Comparison of ENCODE assay signal across 19 cellular contexts in the genomic region with DNA sequence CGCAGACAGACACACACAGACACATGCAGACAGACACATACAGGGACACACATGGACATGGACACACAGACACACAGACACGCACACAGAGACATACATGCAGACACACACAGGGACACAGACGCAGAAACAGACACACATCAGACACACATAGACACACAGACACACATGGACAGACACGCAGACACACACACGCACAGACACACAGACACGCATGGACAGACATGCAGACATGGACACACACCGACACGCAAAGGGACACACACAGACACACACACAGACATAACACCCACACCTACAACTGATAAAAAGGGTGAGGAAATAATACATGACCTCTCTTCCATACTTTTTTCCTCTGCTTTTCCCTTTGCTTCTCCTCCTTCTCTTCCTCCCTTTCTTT. TPM values are rescaled to one million over a fixed set of nuclear protein-coding genes. Genes with fewer than 3 reads are reported as not detected.
"Had no signal": no experiment of that assay in that cellular context is flagged by ENCODE, and none has a peak within 500 bp of the region (broad histone marks: within the 10 kb centered on the region; RNA-seq: fewer than 3 reads in every experiment).

No MANE protein-coding gene starts in this region.

- FAIRE-seq: colon, endothelial cell of umbilical vein, kidney, small intestine had no signal

- H3K9me3 ChIP-seq: left ventricle myocardium inferior, lower lobe of right lung, uterus had no signal

- H3K79me2 ChIP-seq: hepatocyte had no signal

- H3K27ac ChIP-seq: hepatocyte, left ventricle myocardium inferior, lower lobe of right lung, uterus had no signal

- H3K4me1 ChIP-seq: left ventricle myocardium inferior, lower lobe of right lung, uterus had no signal

- H3K36me3 ChIP-seq: left ventricle myocardium inferior, lower lobe of right lung, uterus had no signal

- H3K4me2 ChIP-seq: hepatocyte had no signal

- H3K4me3 ChIP-seq: hepatocyte, left ventricle myocardium inferior, lower lobe of right lung, uterus had no signal

- ATAC-seq: effector memory CD8-positive, alpha-beta T cell; left cardiac atrium; lower lobe of right lung; natural killer cell treated with Interleukin-12 subunit alpha and Interleukin-12 subunit beta and Interleukin-15 and Interleukin-18, amount 100 ng/mL, for 72 hours had no signal

- DNase-seq: effector memory CD8-positive, alpha-beta T cell; erythroblast; foreskin melanocyte; head of caudate nucleus; kidney; left cardiac atrium; left ventricle myocardium inferior; lower lobe of right lung; midbrain; posterior cingulate gyrus; small intestine; stimulated activated CD4-positive, alpha-beta T cell treated with anti-CD3 and anti-CD28 coated beads, Interleukin-12 subunit alpha, Interleukin-12 subunit beta, amount 100 ng/mL, for 4 hours; stimulated activated CD4-positive, alpha-beta T cell treated with anti-CD3 and anti-CD28 coated beads, Interleukin-2, amount 100 ng/mL, for 48 hours; stimulated activated naive CD4-positive, alpha-beta T cell treated with Interleukin-2 at 50 U/mL for 16 hours; uterus had no signal

- H2AFZ ChIP-seq: hepatocyte had no signal

- H3K27me3 ChIP-seq: uterus had no signal

RNA-seq across cellular contexts. Expression of a gene that starts 27.4 kb away (rescaled TPM):
- total RNA-seq: natural killer cell treated with Interleukin-12 subunit alpha and Interleukin-12 subunit beta and Interleukin-15 and Interleukin-18, amount 100 ng/mL, for 72 hours had no signal
